Comparison of ENCODE assay signal across 9 cellular contexts in the genomic region with DNA sequence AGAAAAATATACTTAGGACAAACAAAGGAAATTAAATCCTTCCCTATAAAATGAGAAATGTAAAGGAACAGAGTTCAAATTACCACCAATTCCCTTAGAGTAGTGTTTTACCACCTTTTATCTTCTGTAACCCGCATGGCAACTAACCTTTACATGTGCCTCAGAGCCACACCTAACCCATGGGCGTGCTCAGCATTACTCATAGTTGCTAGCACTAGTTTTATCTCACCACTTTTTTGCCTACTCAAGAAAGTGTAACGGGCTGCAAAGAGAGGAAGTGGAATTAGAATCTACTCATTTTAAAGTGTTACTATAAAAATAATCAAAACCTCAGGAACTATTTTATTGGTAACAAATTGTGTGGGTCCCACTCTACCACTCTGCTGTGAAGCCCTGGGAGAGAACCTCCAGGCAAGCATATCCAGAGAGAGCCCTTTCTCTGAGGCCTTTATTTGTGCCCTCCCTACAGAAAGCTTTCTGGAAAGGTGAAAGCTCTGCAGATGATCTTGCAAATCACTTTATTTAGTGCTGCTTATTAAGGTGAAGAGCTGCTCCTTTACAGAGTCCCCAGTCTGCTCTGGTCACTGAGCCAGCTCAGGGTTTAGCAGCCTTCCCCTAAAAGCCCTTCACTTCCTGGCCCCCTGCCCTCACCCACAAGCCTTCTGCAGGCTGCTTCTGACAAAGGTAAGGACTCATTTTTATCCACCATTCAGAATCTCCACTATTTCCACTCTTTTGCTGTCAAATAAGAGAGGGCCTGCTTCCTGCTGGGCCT.
DNase-seq lines count a peak whose midpoint lies in the region; ATAC-seq and TF ChIP-seq lines count a peak whose summit lies in the region.
"Had no signal": no experiment of that assay in that cellular context is flagged by ENCODE, and none has a peak within 500 bp of the region (broad histone marks: within the 10 kb centered on the region; RNA-seq: fewer than 3 reads in every experiment).

No MANE protein-coding gene starts in this region.

- no peak overlapping the region for H3K27ac ChIP-seq in endodermal cell (ENCODE audit: low read depth, low read length)
- H3K27ac ChIP-seq in A673 (ENCODE audit: low read depth, low read length, poor library complexity, severe bottlenecking): no peak overlapping the region

- H3K36me3 Mint-ChIP-seq in memory B cell (no peaks in the 10 kb centered on the region), endodermal cell (ENCODE audit: low read depth) (no peaks in the 10 kb centered on the region)

- peak; percentile 92 for ATAC-seq in HG03565 (IDR thresholded peaks at IDR 0.05; ENCODE audit: unreplicated experiment)
- ATAC-seq in memory B cell (ENCODE audit: low read depth): peak; percentile 98

- no peaks in the 10 kb centered on the region for H3K4me1 ChIP-seq in endodermal cell (ENCODE audit: control insufficient read depth, insufficient read depth, low read length)
- H3K4me1 ChIP-seq in A673 (ENCODE audit: insufficient read depth, low read length, poor library complexity, severe bottlenecking): no peaks in the 10 kb centered on the region

- H3K4me1 Mint-ChIP-seq in memory B cell: peaks cover 10% of the 10 kb centered on the region
- H3K4me1 Mint-ChIP-seq in endodermal cell: peaks cover 8% of the 10 kb centered on the region
- H3K4me1 Mint-ChIP-seq: neural crest cell had no signal

- DNase-seq in NOMO-1 treated with DMSO at 0.1 percent for 48 hours (lab: John Stamatoyannopoulos, UW; ENCODE audit: unreplicated experiment) (peak; percentile 4), NOMO-1 treated with dmso at 0.1 percent for 144 hours (lab: John Stamatoyannopoulos, UW; ENCODE audit: unreplicated experiment) (no peak), memory B cell (ENCODE audit: low spot score in 2 of 2) (peak in 1 of 2 donors; percentile 20), SKM-1 (lab: John Stamatoyannopoulos, UW; ENCODE audit: unreplicated experiment) (no peak), endodermal cell (no peak), A673 (ENCODE audit: low spot score) (no peak)
- DNase-seq in activated CD8-positive, alpha-beta memory T cell treated with anti-CD3 and anti-CD28 coated beads, Interleukin-2, amount 50 U/mL, for 1 hour (ENCODE audit: extremely low read depth): peak; percentile 31

- TF ChIP-seq CTCF in endodermal cell (conservative IDR thresholded peaks at IDR 0.05) (no peak), A673 (conservative IDR thresholded peaks at IDR 0.05; ENCODE audit: low read depth, low read length) (no peak)

- H3K27ac Mint-ChIP-seq in memory B cell (no peak overlapping the region), endodermal cell (no peak overlapping the region)

- 93% methylated on average over 3 of the region's 3 CpGs; no CpG with 5 or more reads in 1 of the 2 experiments for WGBS in endodermal cell (ENCODE audit: insufficient coverage in 1 of 2, insufficient read length in 1 of 2), 2 experiments

- H3K4me3 Mint-ChIP-seq in memory B cell (no peak overlapping the region), endodermal cell (no peak overlapping the region)
- H3K4me3 Mint-ChIP-seq: neural crest cell had no signal

- H3K9me3 ChIP-seq in endodermal cell (ENCODE audit: control insufficient read depth, low read length) (no peaks in the 10 kb centered on the region), A673 (ENCODE audit: low read depth, low read length, poor library complexity, severe bottlenecking) (no peaks in the 10 kb centered on the region)

- H3K9ac ChIP-seq in endodermal cell (ENCODE audit: extremely low read depth, low read length, poor library complexity, severe bottlenecking): no peak overlapping the region

- H3K9me3 Mint-ChIP-seq in memory B cell (peaks cover 3% of the 10 kb centered on the region), endodermal cell (peaks cover 3% of the 10 kb centered on the region)

- no TSS peak for BruUV-seq in A673 (replicated peaks; lab: Mats Ljungman, UMichigan)

- H3K4me3 ChIP-seq in endodermal cell (ENCODE audit: low read length) (no peak overlapping the region), A673 (ENCODE audit: low read depth, low read length, poor library complexity, severe bottlenecking) (no peak overlapping the region)

- H3K36me3 ChIP-seq in endodermal cell (ENCODE audit: control insufficient read depth, insufficient read depth, low read length): no peaks in the 10 kb centered on the region
- no peaks in the 10 kb centered on the region for H3K36me3 ChIP-seq in A673 (ENCODE audit: insufficient read depth, low read length, poor library complexity, severe bottlenecking)

- CTCF ChIA-PET in A673 (lab: Charles Lee): no interaction called here

- peaks cover 1% of the 10 kb centered on the region for H3K27me3 Mint-ChIP-seq in memory B cell
- H3K27me3 Mint-ChIP-seq in endodermal cell (ENCODE audit: insufficient read depth): no peaks in the 10 kb centered on the region

- H3K27me3 ChIP-seq in endodermal cell (ENCODE audit: control insufficient read depth, insufficient read depth, low read length, poor library complexity, severe bottlenecking): no peaks in the 10 kb centered on the region
- no peaks in the 10 kb centered on the region for H3K27me3 ChIP-seq in A673 (replicated peaks; ENCODE audit: insufficient read depth, low read depth, low read length, poor library complexity)

- POLR2A ChIA-PET in A673 (lab: Charles Lee; ENCODE audit: low non-redundant PET): no interaction called here

- intact Hi-C loops in A673 (cut with micrococcal nuclease; ENCODE audit: unreplicated experiment): no loop called here

Comparison
In these comparisons a context has a peak if more than half of its experiments do, and no peak if none do; other contexts are left out.
1. DNase-seq: peak in NOMO-1 treated with DMSO at 0.1 percent for 48 hours (single experiment) and activated CD8-positive, alpha-beta memory T cell treated with anti-CD3 and anti-CD28 coated beads, Interleukin-2, amount 50 U/mL, for 1 hour (single experiment); none in NOMO-1 treated with dmso at 0.1 percent for 144 hours (single experiment), SKM-1 (single experiment), endodermal cell (single experiment) and A673 (single experiment).